Comparison of ENCODE assay signal across 2 cellular contexts in the genomic region with DNA sequence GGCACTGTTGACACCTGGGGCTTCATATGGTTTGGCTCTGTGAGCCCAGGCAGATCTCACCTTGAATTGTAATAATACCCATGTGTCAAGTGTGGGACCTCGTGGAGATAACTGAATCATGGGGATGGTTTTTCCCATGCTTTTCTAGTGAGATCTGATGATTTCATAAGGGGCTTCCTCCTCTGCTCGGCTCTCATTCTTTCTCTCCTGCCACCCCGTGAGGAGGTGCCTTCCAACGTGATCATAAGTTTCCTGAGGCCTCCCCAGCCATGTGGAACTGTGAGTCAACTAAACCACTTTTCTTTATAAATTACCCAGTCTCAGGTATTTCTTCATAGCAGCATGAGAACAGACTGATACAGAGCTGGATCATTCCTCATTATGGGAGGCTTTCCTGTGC.
TF ChIP-seq lines count a peak whose summit lies in the region.

No MANE protein-coding gene starts in this region.

TF ChIP-seq in H1, 55 proteins besides CTCF, POLR2A, EP300 and RAD21 (continued from another document):
- TF ChIP-seq ATF3 (IDR thresholded peaks at IDR 0.05; ENCODE audit: insufficient read depth, low read depth, low read length) = no peak
- no peak for TF ChIP-seq EGR1 (IDR thresholded peaks at IDR 0.05; ENCODE audit: borderline replicate concordance, low read depth, low read length)
- TF ChIP-seq GTF2F1 (IDR thresholded peaks at IDR 0.05; ENCODE audit: borderline replicate concordance, low read depth, low read length) = no peak
- no peak for TF ChIP-seq ASH2L (IDR thresholded peaks at IDR 0.05; ENCODE audit: low read length)
- no peak for TF ChIP-seq CBX5 (IDR thresholded peaks at IDR 0.05; ENCODE audit: low read depth, low read length)

TF ChIP-seq in WTC11, 78 proteins besides CTCF, POLR2A, EP300 and RAD21:
- TF ChIP-seq, protein P1, sequence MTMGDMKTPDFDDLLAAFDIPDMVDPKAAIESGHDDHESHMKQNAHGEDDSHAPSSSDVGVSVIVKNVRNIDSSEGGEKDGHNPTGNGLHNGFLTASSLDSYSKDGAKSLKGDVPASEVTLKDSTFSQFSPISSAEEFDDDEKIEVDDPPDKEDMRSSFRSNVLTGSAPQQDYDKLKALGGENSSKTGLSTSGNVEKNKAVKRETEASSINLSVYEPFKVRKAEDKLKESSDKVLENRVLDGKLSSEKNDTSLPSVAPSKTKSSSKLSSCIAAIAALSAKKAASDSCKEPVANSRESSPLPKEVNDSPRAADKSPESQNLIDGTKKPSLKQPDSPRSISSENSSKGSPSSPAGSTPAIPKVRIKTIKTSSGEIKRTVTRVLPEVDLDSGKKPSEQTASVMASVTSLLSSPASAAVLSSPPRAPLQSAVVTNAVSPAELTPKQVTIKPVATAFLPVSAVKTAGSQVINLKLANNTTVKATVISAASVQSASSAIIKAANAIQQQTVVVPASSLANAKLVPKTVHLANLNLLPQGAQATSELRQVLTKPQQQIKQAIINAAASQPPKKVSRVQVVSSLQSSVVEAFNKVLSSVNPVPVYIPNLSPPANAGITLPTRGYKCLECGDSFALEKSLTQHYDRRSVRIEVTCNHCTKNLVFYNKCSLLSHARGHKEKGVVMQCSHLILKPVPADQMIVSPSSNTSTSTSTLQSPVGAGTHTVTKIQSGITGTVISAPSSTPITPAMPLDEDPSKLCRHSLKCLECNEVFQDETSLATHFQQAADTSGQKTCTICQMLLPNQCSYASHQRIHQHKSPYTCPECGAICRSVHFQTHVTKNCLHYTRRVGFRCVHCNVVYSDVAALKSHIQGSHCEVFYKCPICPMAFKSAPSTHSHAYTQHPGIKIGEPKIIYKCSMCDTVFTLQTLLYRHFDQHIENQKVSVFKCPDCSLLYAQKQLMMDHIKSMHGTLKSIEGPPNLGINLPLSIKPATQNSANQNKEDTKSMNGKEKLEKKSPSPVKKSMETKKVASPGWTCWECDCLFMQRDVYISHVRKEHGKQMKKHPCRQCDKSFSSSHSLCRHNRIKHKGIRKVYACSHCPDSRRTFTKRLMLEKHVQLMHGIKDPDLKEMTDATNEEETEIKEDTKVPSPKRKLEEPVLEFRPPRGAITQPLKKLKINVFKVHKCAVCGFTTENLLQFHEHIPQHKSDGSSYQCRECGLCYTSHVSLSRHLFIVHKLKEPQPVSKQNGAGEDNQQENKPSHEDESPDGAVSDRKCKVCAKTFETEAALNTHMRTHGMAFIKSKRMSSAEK (CRISPR knock-in tag; IDR thresholded peaks at IDR 0.05; ENCODE audit: borderline replicate concordance) = no peak
- TF ChIP-seq RORB (CRISPR knock-in tag; IDR thresholded peaks at IDR 0.05) (no peak), ZNF425 (CRISPR knock-in tag; conservative IDR thresholded peaks at IDR 0.05) (no peak), ZNF219 (CRISPR knock-in tag; IDR thresholded peaks at IDR 0.05; ENCODE audit: borderline replicate concordance) (no peak), ZNF416 (CRISPR knock-in tag; IDR thresholded peaks at IDR 0.05) (no peak), OVOL2 (CRISPR knock-in tag; IDR thresholded peaks at IDR 0.05; ENCODE audit: borderline replicate concordance) (no peak), MXD4 (CRISPR knock-in tag; IDR thresholded peaks at IDR 0.05; ENCODE audit: borderline replicate concordance) (no peak), ESRRA (CRISPR knock-in tag; IDR thresholded peaks at IDR 0.05; ENCODE audit: borderline replicate concordance) (no peak), HMGXB4 (CRISPR knock-in tag; IDR thresholded peaks at IDR 0.05) (no peak), USF2 (CRISPR knock-in tag; IDR thresholded peaks at IDR 0.05) (no peak)
- TF ChIP-seq, protein P2, sequence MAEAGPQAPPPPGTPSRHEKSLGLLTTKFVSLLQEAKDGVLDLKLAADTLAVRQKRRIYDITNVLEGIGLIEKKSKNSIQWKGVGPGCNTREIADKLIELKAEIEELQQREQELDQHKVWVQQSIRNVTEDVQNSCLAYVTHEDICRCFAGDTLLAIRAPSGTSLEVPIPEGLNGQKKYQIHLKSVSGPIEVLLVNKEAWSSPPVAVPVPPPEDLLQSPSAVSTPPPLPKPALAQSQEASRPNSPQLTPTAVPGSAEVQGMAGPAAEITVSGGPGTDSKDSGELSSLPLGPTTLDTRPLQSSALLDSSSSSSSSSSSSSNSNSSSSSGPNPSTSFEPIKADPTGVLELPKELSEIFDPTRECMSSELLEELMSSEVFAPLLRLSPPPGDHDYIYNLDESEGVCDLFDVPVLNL (CRISPR knock-in tag; IDR thresholded peaks at IDR 0.05; ENCODE audit: borderline replicate concordance, low read depth) = no peak
- TF ChIP-seq, protein P3, sequence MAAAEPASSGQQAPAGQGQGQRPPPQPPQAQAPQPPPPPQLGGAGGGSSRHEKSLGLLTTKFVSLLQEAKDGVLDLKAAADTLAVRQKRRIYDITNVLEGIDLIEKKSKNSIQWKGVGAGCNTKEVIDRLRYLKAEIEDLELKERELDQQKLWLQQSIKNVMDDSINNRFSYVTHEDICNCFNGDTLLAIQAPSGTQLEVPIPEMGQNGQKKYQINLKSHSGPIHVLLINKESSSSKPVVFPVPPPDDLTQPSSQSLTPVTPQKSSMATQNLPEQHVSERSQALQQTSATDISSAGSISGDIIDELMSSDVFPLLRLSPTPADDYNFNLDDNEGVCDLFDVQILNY (CRISPR knock-in tag; IDR thresholded peaks at IDR 0.05) = no peak
- TF ChIP-seq, protein P4, sequence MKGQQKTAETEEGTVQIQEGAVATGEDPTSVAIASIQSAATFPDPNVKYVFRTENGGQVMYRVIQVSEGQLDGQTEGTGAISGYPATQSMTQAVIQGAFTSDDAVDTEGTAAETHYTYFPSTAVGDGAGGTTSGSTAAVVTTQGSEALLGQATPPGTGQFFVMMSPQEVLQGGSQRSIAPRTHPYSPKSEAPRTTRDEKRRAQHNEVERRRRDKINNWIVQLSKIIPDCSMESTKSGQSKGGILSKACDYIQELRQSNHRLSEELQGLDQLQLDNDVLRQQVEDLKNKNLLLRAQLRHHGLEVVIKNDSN (CRISPR knock-in tag; IDR thresholded peaks at IDR 0.05) = no peak
- TF ChIP-seq, protein P5, sequence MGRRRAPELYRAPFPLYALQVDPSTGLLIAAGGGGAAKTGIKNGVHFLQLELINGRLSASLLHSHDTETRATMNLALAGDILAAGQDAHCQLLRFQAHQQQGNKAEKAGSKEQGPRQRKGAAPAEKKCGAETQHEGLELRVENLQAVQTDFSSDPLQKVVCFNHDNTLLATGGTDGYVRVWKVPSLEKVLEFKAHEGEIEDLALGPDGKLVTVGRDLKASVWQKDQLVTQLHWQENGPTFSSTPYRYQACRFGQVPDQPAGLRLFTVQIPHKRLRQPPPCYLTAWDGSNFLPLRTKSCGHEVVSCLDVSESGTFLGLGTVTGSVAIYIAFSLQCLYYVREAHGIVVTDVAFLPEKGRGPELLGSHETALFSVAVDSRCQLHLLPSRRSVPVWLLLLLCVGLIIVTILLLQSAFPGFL (CRISPR knock-in tag; IDR thresholded peaks at IDR 0.05; ENCODE audit: borderline replicate concordance) = no peak
